Comparison of ENCODE assay signal across 8 cellular contexts in genomic region chr19:16315825-16316505, GRCh38. TPM values are rescaled to one million over a fixed set of nuclear protein-coding genes. Genes with fewer than 3 reads are reported as not detected.
A peak's percentile ranks its signal among the peaks of the same experiment; 100 is the strongest.
DNase-seq lines count a peak whose midpoint lies in the region; FAIRE-seq and TF ChIP-seq lines count a peak whose summit lies in the region.

No MANE protein-coding gene starts in this region.

- DNase-seq in A673 (ENCODE audit: low spot score) (peak; percentile 84), NCI-H226 (peak; percentile 95), colonic mucosa (peak; percentile 41), NCI-H446 treated with DMSO at 0.1 percent for 48 hours (lab: John Stamatoyannopoulos, UW) (no peak), H54 (ENCODE audit: insufficient read length, low spot score) (no peak)
- no peak for DNase-seq in activated CD4-positive, alpha-beta T cell treated with anti-CD3 and anti-CD28 coated beads for 4 hours
- DNase-seq in stimulated activated CD4-positive, alpha-beta T cell treated with anti-CD3 and anti-CD28 coated beads, Interleukin-2, amount 100 ng/mL, for 48 hours: no peak

- H3K4me3 ChIP-seq in A673 (ENCODE audit: low read depth, low read length, poor library complexity, severe bottlenecking) (no peak overlapping the region), colonic mucosa (no peak overlapping the region), mucosa of rectum (ENCODE audit: low read length in 2 of 2) (peak overlapping the region in 1 of 2 donors; percentile 13)

- no peaks in the 10 kb centered on the region for H3K27me3 ChIP-seq in A673 (replicated peaks; ENCODE audit: insufficient read depth, low read depth, low read length, poor library complexity)
- H3K27me3 ChIP-seq in colonic mucosa: no peaks in the 10 kb centered on the region
- no peaks in the 10 kb centered on the region for H3K27me3 ChIP-seq in mucosa of rectum (ENCODE audit: control insufficient read depth in 2 of 2, insufficient read depth in 2 of 2, low read length in 2 of 2)

- POLR2A ChIA-PET in A673 (lab: Charles Lee; ENCODE audit: low non-redundant PET): interaction anchor here (0.6 to 0.7 kb wide), 2 partner anchors 26 to 983 kb away, joined by 5 read pairs; no protein-coding TSS in a partner anchor

- H3K4me1 ChIP-seq in A673 (ENCODE audit: insufficient read depth, low read length, poor library complexity, severe bottlenecking) (peaks cover 6% of the 10 kb centered on the region), colonic mucosa (no peaks in the 10 kb centered on the region), mucosa of rectum (ENCODE audit: control insufficient read depth in 2 of 2, insufficient read depth in 2 of 2, low read length in 2 of 2) (no peaks in the 10 kb centered on the region)

- H3K9ac ChIP-seq in colonic mucosa (ENCODE audit: low read depth in 2 of 2, low read length in 2 of 2) (no peak overlapping the region), mucosa of rectum (ENCODE audit: low read depth in 1 of 2, low read length in 2 of 2) (no peak overlapping the region)

- no peaks in the 10 kb centered on the region for H3K9me3 ChIP-seq in A673 (ENCODE audit: low read depth, low read length, poor library complexity, severe bottlenecking)
- no peaks in the 10 kb centered on the region for H3K9me3 ChIP-seq in colonic mucosa
- H3K9me3 ChIP-seq in mucosa of rectum (ENCODE audit: control insufficient read depth in 2 of 2, low read length in 2 of 2): no peaks in the 10 kb centered on the region

- no peak for TF ChIP-seq CTCF in A673 (conservative IDR thresholded peaks at IDR 0.05; ENCODE audit: low read depth, low read length)
- TF ChIP-seq CTCF in colonic mucosa (IDR thresholded peaks at IDR 0.05): no peak

- BruUV-seq in A673 (replicated peaks; lab: Mats Ljungman, UMichigan): no TSS peak

- no peak for TF ChIP-seq POLR2A in H54 (IDR thresholded peaks at IDR 0.05; ENCODE audit: low read depth, low read length)

- H3K36me3 ChIP-seq in A673 (ENCODE audit: insufficient read depth, low read length, poor library complexity, severe bottlenecking) (no peaks in the 10 kb centered on the region), colonic mucosa (no peaks in the 10 kb centered on the region), mucosa of rectum (ENCODE audit: control insufficient read depth in 2 of 2, insufficient read depth in 2 of 2, low read length in 2 of 2) (no peaks in the 10 kb centered on the region)

- CTCF ChIA-PET in A673 (lab: Charles Lee): no interaction called here

- FAIRE-seq in H54 (lab: Jason Lieb, UNC): no peak

- H3K27ac ChIP-seq in A673 (ENCODE audit: low read depth, low read length, poor library complexity, severe bottlenecking) (peak overlapping the region; percentile 61), colonic mucosa (peak overlapping the region; percentile 57), mucosa of rectum (ENCODE audit: low read depth in 2 of 2, low read length in 2 of 2) (peak overlapping the region; percentile 56 to 65)

- intact Hi-C loops in A673 (cut with micrococcal nuclease; ENCODE audit: unreplicated experiment): no loop called here
- intact Hi-C loops in colonic mucosa (cut with DNase I): no loop called here

RNA-seq across cellular contexts. Expression of gene KLF2, which starts 8.7 kb away (rescaled TPM):
- total RNA-seq in A673 (2021): 1.9 and 2.1 TPM in 2 replicates
- 10 to 100 TPM; 12.9 to 18.7 TPM for total RNA-seq in colonic mucosa

Comparison
In these comparisons a context has a peak if more than half of its experiments do, and no peak if none do; other contexts are left out.
1. DNase-seq: peak in A673 (single experiment), NCI-H226 (single experiment) and colonic mucosa (single experiment); none in activated CD4-positive, alpha-beta T cell treated with anti-CD3 and anti-CD28 coated beads for 4 hours (0 of 2), NCI-H446 treated with DMSO at 0.1 percent for 48 hours (single experiment), H54 (single experiment) and stimulated activated CD4-positive, alpha-beta T cell treated with anti-CD3 and anti-CD28 coated beads, Interleukin-2, amount 100 ng/mL, for 48 hours (0 of 2).
2. Peak in every context shown above with its lines, with median percentiles within 50 percentile points of each other: H3K27ac ChIP-seq.